In the genomic region with DNA sequence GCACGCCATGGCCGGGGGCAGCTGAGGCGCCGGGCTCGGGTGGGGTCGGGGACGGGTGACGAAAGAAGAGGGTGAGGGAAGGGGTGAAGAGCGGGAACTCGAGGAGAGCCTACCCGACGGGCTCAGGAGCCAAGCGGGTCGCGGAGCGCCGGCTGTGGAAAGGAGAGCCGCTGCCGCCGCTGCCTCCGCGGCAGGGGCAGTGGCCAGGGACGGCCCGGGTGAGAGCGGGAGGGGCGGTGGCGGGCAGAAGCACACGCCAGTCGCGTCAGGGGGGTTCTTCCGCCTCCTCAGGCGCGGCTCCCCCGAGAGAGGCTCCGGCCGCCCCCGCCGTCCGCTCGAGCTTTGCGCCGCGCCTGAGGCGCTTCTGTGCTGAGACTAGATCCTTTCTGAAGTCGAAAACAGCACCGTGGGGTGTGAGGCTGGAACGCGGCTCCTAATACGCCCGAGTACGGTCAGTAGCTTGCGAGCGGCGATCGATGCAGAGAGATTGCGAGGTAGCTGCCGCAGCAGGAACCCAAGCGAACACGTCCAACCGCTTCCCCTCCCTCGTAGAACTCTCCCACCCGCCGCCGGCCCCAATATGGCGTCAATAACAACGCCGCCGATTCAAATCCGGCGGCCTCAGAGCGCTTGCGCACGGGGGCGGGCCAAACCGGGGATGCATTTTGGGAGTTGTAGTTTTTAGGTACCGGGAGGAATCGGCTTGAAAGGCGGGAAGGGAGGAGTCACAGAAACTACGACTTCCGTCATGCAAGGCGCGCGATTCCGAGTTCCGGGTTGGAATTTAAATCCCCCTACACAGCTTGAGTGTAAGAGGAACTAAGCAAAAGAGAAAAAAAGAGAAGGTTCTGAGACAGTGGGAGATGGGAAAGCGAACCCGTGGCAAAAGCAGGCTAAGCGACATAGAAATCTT, we compare ENCODE assay signal across 8 cellular contexts. TPM values are rescaled to one million over a fixed set of nuclear protein-coding genes. Genes with fewer than 3 reads are reported as not detected.
DNase-seq lines count a peak whose midpoint lies in the region; ATAC-seq and FAIRE-seq lines count a peak whose summit lies in the region.

A gene (minus strand): TSS at position 558 of the 913 bp plus-strand sequence. CDS start 549 bp downstream, at position 9.

- H3K9me3 ChIP-seq in KOPT-K1 (ENCODE audit: insufficient read depth, low read length, poor library complexity, severe bottlenecking) (no peaks in the 10 kb centered on the region), muscle layer of colon (ENCODE audit: low read length) (no peaks in the 10 kb centered on the region)

- no peaks in the 10 kb centered on the region for H3K27me3 Mint-ChIP-seq in activated T-cell treated with anti-CD3 and anti-CD28 coated beads, Interleukin-2, amount 50 U/mL, for 72 hours (ENCODE audit: low read depth)

- H3K9me3 Mint-ChIP-seq in activated T-cell treated with anti-CD3 and anti-CD28 coated beads, Interleukin-2, amount 50 U/mL, for 72 hours = no peaks in the 10 kb centered on the region

- no peaks in the 10 kb centered on the region for H3K27me3 ChIP-seq in muscle layer of colon (ENCODE audit: control insufficient read depth in 1 of 2, insufficient read depth in 2 of 2, low read length in 2 of 2)

- H3K36me3 ChIP-seq in KOPT-K1 (ENCODE audit: insufficient read depth, low read length) (peaks cover 16% of the 10 kb centered on the region), muscle layer of colon (ENCODE audit: insufficient read depth, low read length) (no peaks in the 10 kb centered on the region)

- peak within 1 kb of the TSS; percentile 93 to 97 for H3K4me3 ChIP-seq in muscle layer of colon (ENCODE audit: low read depth in 1 of 2, low read length in 2 of 2)

- peak within 1 kb of the TSS; percentile 88 for H3K27ac ChIP-seq in KOPT-K1 (ENCODE audit: low read depth, low read length, poor library complexity, severe bottlenecking)
- peak within 1 kb of the TSS; percentile 96 for H3K27ac ChIP-seq in muscle layer of colon (ENCODE audit: low read depth, low read length)

- peak within 1 kb of the TSS; percentile 98 for H3K9ac ChIP-seq in muscle layer of colon (ENCODE audit: low read length)

- peaks cover 23% of the 10 kb centered on the region for H3K4me1 ChIP-seq in muscle layer of colon (ENCODE audit: insufficient read depth, low read length)

- peak; percentile 79 for FAIRE-seq in RCC 7860 (lab: Jason Lieb, UNC)

- peak within 1 kb of the TSS; percentile 90 to 97 for H3K4me3 Mint-ChIP-seq in activated T-cell treated with anti-CD3 and anti-CD28 coated beads, Interleukin-2, amount 50 U/mL, for 72 hours

- ATAC-seq in GM21786 (IDR thresholded peaks at IDR 0.05; ENCODE audit: unreplicated experiment) (peak; percentile 56), esophagus mucosa (peak; percentile 91)
- ATAC-seq in activated T-cell treated with anti-CD3 and anti-CD28 coated beads, Interleukin-2, amount 50 U/mL, for 72 hours (replicated peaks in 1 of 2) = peak; percentile 69 to 70

- DNase-seq in DMS79 (lab: John Stamatoyannopoulos, UW) (peak; percentile 98), RCC 7860 (ENCODE audit: low spot score) (peak; percentile 93)
- DNase-seq in activated T-cell treated with anti-CD3 and anti-CD28 coated beads, Interleukin-2, amount 50 U/mL, for 72 hours = peak; percentile 95 to 96
- peak; percentile 89 for DNase-seq in stimulated activated CD8-positive, alpha-beta memory T cell treated with anti-CD3 and anti-CD28 coated beads, Interleukin-7, amount 100 ng/mL, for 24 hours (ENCODE audit: low read depth)

- H3K27ac Mint-ChIP-seq in activated T-cell treated with anti-CD3 and anti-CD28 coated beads, Interleukin-2, amount 50 U/mL, for 72 hours = peak within 1 kb of the TSS; percentile 86

- H3K36me3 Mint-ChIP-seq in activated T-cell treated with anti-CD3 and anti-CD28 coated beads, Interleukin-2, amount 50 U/mL, for 72 hours (ENCODE audit: insufficient read depth in 2 of 2) = peaks cover 6 to 7% of the 10 kb centered on the region in 2 donors

- H3K4me1 Mint-ChIP-seq in activated T-cell treated with anti-CD3 and anti-CD28 coated beads, Interleukin-2, amount 50 U/mL, for 72 hours (ENCODE audit: low read depth) = peaks cover 61% of the 10 kb centered on the region

RNA-seq across cellular contexts. Expression of the gene that starts here (rescaled TPM):
- 10 to 100 TPM; 64.5 to 71.0 TPM for total RNA-seq in activated T-cell treated with anti-CD3 and anti-CD28 coated beads, Interleukin-2, amount 50 U/mL, for 72 hours
- total RNA-seq in esophagus mucosa = 47.7 TPM

Comparison
In these comparisons a context has a peak if more than half of its experiments do, and no peak if none do; other contexts are left out.
1. Peak in every context shown above with its lines: DNase-seq, ATAC-seq, H3K4me3 ChIP-seq and H3K27ac ChIP-seq.